22 cellular contexts compared by ENCODE assay signal in the genomic region with DNA sequence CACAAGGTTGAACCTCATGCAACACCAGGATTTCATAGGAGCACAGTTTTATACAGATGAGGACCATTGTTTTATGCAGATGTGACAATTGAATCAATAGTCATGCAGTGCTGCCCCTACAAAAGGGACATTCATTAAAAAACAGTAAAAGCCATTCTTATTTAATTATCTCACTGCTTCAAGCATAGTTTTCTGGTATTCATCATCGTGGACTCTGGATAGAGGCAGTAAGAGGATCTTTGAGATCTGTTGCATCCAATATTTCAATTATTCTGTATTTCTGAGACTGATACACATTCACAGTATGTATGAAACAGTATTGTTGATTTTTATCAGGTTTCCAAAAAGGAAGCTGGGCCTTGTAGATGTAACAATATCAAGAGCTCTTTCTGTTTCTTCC.
DNase-seq lines count a peak whose midpoint lies in the region; ATAC-seq, FAIRE-seq and TF ChIP-seq lines count a peak whose summit lies in the region.
"Had no signal": no experiment of that assay in that cellular context is flagged by ENCODE, and none has a peak within 500 bp of the region (broad histone marks: within the 10 kb centered on the region; RNA-seq: fewer than 3 reads in every experiment).

No MANE protein-coding gene starts in this region.

- no peak overlapping the region for H2BK120ac ChIP-seq in H1 (replicated peaks; ENCODE audit: low read depth, low read length)

- no peaks in the 10 kb centered on the region for H3K9me3 ChIP-seq in HUES64 (ENCODE audit: insufficient read depth, low read depth, low read length)
- no peaks in the 10 kb centered on the region for H3K9me3 ChIP-seq in H1 (ENCODE audit: insufficient read depth in 2 of 2, low read depth in 1 of 2, low read length in 1 of 2)
- no peaks in the 10 kb centered on the region for H3K9me3 ChIP-seq in testis
- H3K9me3 ChIP-seq: Peyer's patch had no signal

- no peak overlapping the region for H2AFZ ChIP-seq in H1 (ENCODE audit: low read length)

- H3K9ac ChIP-seq in HUES64 (ENCODE audit: low read depth, low read length): no peak overlapping the region
- H3K9ac ChIP-seq in H1 (replicated peaks in 1 of 4; ENCODE audit: extremely low read depth in 1 of 4, low read depth in 3 of 4, low read length in 3 of 4): no peak overlapping the region

- no peak for TF ChIP-seq CTCF in H1 (IDR thresholded peaks at IDR 0.05; ENCODE audit: control extremely low read depth in 1 of 3, insufficient read depth in 1 of 3, low read depth in 1 of 3, low read length in 3 of 3)
- no peak for TF ChIP-seq CTCF in testis (IDR thresholded peaks at IDR 0.05)

- H4K91ac ChIP-seq in H1 (replicated peaks; ENCODE audit: insufficient read length, low read length): no peak overlapping the region

- no peak for TF ChIP-seq POLR2A in H1 (IDR thresholded peaks at IDR 0.05; ENCODE audit: control extremely low read depth in 1 of 2, low read depth in 2 of 2, low read length in 2 of 2)
- TF ChIP-seq POLR2A in testis (IDR thresholded peaks at IDR 0.05): no peak

- H3K27ac ChIP-seq in HUES64 (ENCODE audit: low read depth, low read length): 0 out of 2 replicates have a peak overlapping the region, but pooled peaks have one; percentile 6
- H3K27ac ChIP-seq in H1 (ENCODE audit: low read depth, low read length): no peak overlapping the region
- H3K27ac ChIP-seq in temporal lobe (ENCODE audit: low read depth, low read length): peak overlapping the region; percentile 46
- H3K27ac ChIP-seq in testis: no peak overlapping the region
- H3K27ac ChIP-seq: HL-60, Peyer's patch had no signal

- H3K18ac ChIP-seq in H1 (ENCODE audit: extremely low read depth, low read length): no peak overlapping the region

- no peak overlapping the region for H2BK20ac ChIP-seq in H1 (ENCODE audit: low read length)

- H3K27me3 ChIP-seq in HUES64 (ENCODE audit: insufficient read depth, low read length) (no peaks in the 10 kb centered on the region), H1 (replicated peaks in 1 of 4; ENCODE audit: control insufficient read depth in 3 of 4, extremely low read depth in 1 of 4, insufficient read depth in 3 of 4, low read length in 3 of 4) (no peaks in the 10 kb centered on the region), testis (no peaks in the 10 kb centered on the region)
- H3K27me3 ChIP-seq: Peyer's patch had no signal

- POLR2A ChIA-PET in H1 (lab: Charles Lee; ENCODE audit: partially characterized antibody): no interaction called here

- 0 out of 4 replicates have a peak overlapping the region, but pooled peaks of 1 of the 2 experiments have one; percentile 34 for H3K4me2 ChIP-seq in H1 (ENCODE audit: insufficient read depth in 1 of 2, low read depth in 2 of 2, low read length in 2 of 2)

- no peaks in the 10 kb centered on the region for H3K79me2 ChIP-seq in H1 (ENCODE audit: control insufficient read depth in 1 of 2, insufficient read depth in 2 of 2, low read length in 2 of 2)

- no peaks in the 10 kb centered on the region for H3K23me2 ChIP-seq in H1 (ENCODE audit: low read depth, low read length)

- DNase-seq in H1 (ENCODE audit: low read depth in 1 of 2, low spot score in 2 of 2) (no peak), medulla oblongata (ENCODE audit: extremely low spot score) (peak; percentile 52), testis (no peak), AG08395 (ENCODE audit: low spot score) (no peak), left ventricle myocardium superior (no peak)
- DNase-seq: CD4-positive, CD25-positive, alpha-beta regulatory T cell; Karpas-422; NCI-H1092 treated with DMSO at 0.1 percent for 48 hours; NCI-H1436; NCI-H187; NCI-H2081 treated with DMSO at 0.1 percent for 48 hours; NCI-H2171; NCI-H226; NCI-H510A; NCI-H69; Peyer's patch; SHP77 treated with DMSO at 0.1 percent for 48 hours had no signal

- CTCF ChIA-PET in H1 (lab: Charles Lee; ENCODE audit: partially characterized antibody): no interaction called here

- H3K36me3 ChIP-seq in HUES64 (ENCODE audit: insufficient read depth, low read length) (no peaks in the 10 kb centered on the region), H1 (ENCODE audit: control insufficient read depth in 2 of 4, insufficient read depth in 4 of 4, low read length in 3 of 4) (no peaks in the 10 kb centered on the region), testis (ENCODE audit: low read depth, missing control alignments) (no peaks in the 10 kb centered on the region)
- H3K36me3 ChIP-seq: Peyer's patch had no signal

- no peak overlapping the region for H3K56ac ChIP-seq in H1 (replicated peaks; ENCODE audit: insufficient read length, low read depth, low read length)

- H2BK12ac ChIP-seq in H1 (ENCODE audit: low read depth, low read length): no peak overlapping the region

- no peak overlapping the region for H2BK15ac ChIP-seq in H1 (ENCODE audit: low read length)

- no peak overlapping the region for H3K4ac ChIP-seq in H1 (replicated peaks; ENCODE audit: insufficient read length, low read depth, low read length)

- no peak for TF ChIP-seq RAD21 in H1 (IDR thresholded peaks at IDR 0.05 in 1 of 2, conservative IDR thresholded peaks at IDR 0.05 in 1 of 2; ENCODE audit: low read depth in 2 of 2, low read length in 2 of 2)

- H4K5ac ChIP-seq in H1 (ENCODE audit: insufficient read length, low read depth, low read length): peak overlapping the region; percentile 72

- no peak for FAIRE-seq in H1 (lab: Jason Lieb, UNC)
- FAIRE-seq: GM19239, H54 had no signal

- H3K4me3 ChIP-seq in HUES64 (ENCODE audit: low read length) (peak overlapping the region; percentile 9; the same call in 1 of the 2 replicates), H1 (ENCODE audit: extremely low read depth in 1 of 4, insufficient read depth in 2 of 4, low read depth in 3 of 4, low read length in 4 of 4) (no peak overlapping the region), testis (no peak overlapping the region)
- H3K4me3 ChIP-seq: Peyer's patch had no signal

- H3K14ac ChIP-seq in H1 (ENCODE audit: insufficient read length): no peak overlapping the region

- H3K4me1 ChIP-seq in HUES64 (ENCODE audit: insufficient read depth, low read length) (peaks cover 16% of the 10 kb centered on the region), H1 (replicated peaks in 1 of 4; ENCODE audit: control insufficient read depth in 3 of 4, insufficient read depth in 4 of 4, low read length in 3 of 4) (peaks cover 0 to 4% (median 0%) of the 10 kb centered on the region in 4 experiments; a peak in 1 of 7 replicates), testis (no peaks in the 10 kb centered on the region)
- H3K4me1 ChIP-seq: Peyer's patch had no signal

- no peak for ATAC-seq in left ventricle myocardium superior

- intact Hi-C loops in testis (cut with DNase I; ENCODE audit: low total_unique reads): no loop called here
- intact Hi-C loops in left ventricle myocardium superior (cut with micrococcal nuclease): no loop called here

- H3K23ac ChIP-seq in H1 (ENCODE audit: insufficient read length): no peak overlapping the region

- H2AK5ac ChIP-seq in H1 (ENCODE audit: low read depth, low read length): no peak overlapping the region

- no CpG with 5 or more reads among the region's 1 CpG for WGBS in HUES64
- WGBS in H1 (ENCODE audit: extremely low coverage in 1 of 2, insufficient coverage in 1 of 2, insufficient read length in 1 of 2, insufficient replicate concordance in 2 of 2, low coverage in 1 of 2, low lambda C conversion rate in 2 of 2, missing lambda C conversion rate in 1 of 2), 2 experiments: 14% methylated on average over 1 of the region's 1 CpG; no CpG with 5 or more reads in 1 of the 2 experiments
- 60 to 77% methylated on average over 1 of the region's 1 CpG for WGBS in testis, 2 donors

- H3K79me1 ChIP-seq in H1 (ENCODE audit: low read depth, low read length): no peaks in the 10 kb centered on the region

- no peak for TF ChIP-seq EP300 in H1 (IDR thresholded peaks at IDR 0.05; ENCODE audit: borderline replicate concordance in 1 of 2, low read depth in 2 of 2, low read length in 2 of 2)

- H4K20me1 ChIP-seq in H1 (replicated peaks in 1 of 2; ENCODE audit: control insufficient read depth in 1 of 2, insufficient read depth in 2 of 2, low read length in 2 of 2): no peaks in the 10 kb centered on the region

- no peak overlapping the region for H2BK5ac ChIP-seq in H1 (ENCODE audit: low read depth, low read length)

- no peak overlapping the region for H4K8ac ChIP-seq in H1 (ENCODE audit: extremely low read depth, insufficient read depth, low read length)

TF ChIP-seq in H1, 55 proteins besides CTCF, POLR2A, EP300 and RAD21:
- no peak for TF ChIP-seq YY1 (IDR thresholded peaks at IDR 0.05; ENCODE audit: low read depth, low read length)

Comparison
In these comparisons a context has a peak if more than half of its experiments do, and no peak if none do; other contexts are left out.
1. H3K27ac ChIP-seq: peak in HUES64 (single experiment) and temporal lobe (single experiment); none in H1 (single experiment) and testis (0 of 2).